7 cellular contexts compared by ENCODE assay signal in the genomic region with DNA sequence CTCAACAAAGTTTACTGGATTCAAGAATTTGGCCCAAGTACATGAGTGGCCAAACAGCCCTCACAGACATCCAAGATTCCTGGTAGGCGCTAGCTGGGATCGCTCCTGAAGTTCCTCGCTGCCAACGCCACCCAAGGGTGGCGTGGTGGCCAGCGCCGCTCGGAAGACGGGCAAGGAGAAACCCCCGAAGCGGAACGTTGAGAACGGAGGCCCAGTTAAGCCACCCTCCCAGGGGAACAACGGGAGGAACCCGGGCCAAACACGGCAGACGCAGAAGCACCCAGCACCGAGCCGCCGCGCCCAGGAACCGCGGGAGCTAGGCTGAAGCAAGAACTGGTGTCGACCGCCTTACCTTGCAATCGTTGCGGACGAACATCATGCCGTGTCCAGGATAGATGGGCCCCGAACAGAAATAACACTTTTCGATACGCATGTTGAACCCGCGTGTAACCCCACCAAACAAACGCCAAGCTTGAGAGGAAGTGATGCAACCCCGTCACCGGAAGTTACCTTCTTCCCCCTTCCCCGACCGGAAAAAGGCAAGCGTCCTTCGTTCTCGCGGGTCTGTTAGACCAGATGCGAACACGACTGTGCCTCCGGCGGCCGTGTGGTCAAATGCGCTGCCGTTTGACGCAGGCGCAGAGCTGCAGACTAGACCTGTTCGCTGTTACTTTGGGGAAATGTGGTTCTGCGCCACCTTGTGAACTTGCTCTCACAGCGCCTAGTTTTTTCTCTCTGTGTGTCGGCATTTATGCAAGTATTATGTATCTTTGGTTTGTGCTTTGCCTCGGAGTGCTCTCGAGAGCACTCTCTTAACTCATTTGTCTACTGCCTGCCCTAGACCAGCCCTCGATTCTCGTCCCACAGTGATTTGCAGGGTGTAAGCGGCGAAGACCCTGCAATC. TPM values are rescaled to one million over a fixed set of nuclear protein-coding genes. Genes with fewer than 3 reads are reported as not detected.
DNase-seq lines count a peak whose midpoint lies in the region; ATAC-seq and TF ChIP-seq lines count a peak whose summit lies in the region.

A gene (minus strand): TSS at position 484 of the 904 bp plus-strand sequence. CDS start 51 bp downstream, at position 433.

- H3K4me2 ChIP-seq in hepatocyte: peak within 1 kb of the TSS; percentile 89

- peaks cover 49% of the 10 kb centered on the region for H3K79me2 ChIP-seq in hepatocyte

- peak; percentile 50 for TF ChIP-seq CTCF in hepatocyte (IDR thresholded peaks at IDR 0.05; ENCODE audit: poor library complexity)

- ATAC-seq in GM18505 (IDR thresholded peaks at IDR 0.05; ENCODE audit: unreplicated experiment): peak; percentile 96
- ATAC-seq in HG02973 (IDR thresholded peaks at IDR 0.05; ENCODE audit: unreplicated experiment): peak; percentile 95

- peaks cover 29% of the 10 kb centered on the region for H4K20me1 ChIP-seq in hepatocyte (ENCODE audit: insufficient read depth, poor library complexity, severe bottlenecking)

- TF ChIP-seq POLR2A in GM18505 (IDR thresholded peaks at IDR 0.05; ENCODE audit: borderline replicate concordance, extremely low read depth, insufficient read depth, insufficient read length): peak; percentile 94

- H3K9me3 ChIP-seq in hepatocyte (ENCODE audit: low read depth): no peaks in the 10 kb centered on the region

- H3K27me3 ChIP-seq in hepatocyte: no peaks in the 10 kb centered on the region

- H3K9me2 ChIP-seq in hepatocyte (replicated peaks; ENCODE audit: insufficient read depth): no peaks in the 10 kb centered on the region

- H2AFZ ChIP-seq in hepatocyte: peak within 1 kb of the TSS; percentile 83

- H3K4me1 ChIP-seq in hepatocyte (ENCODE audit: insufficient read depth): peaks cover 11% of the 10 kb centered on the region

- DNase-seq in NCI-H1930 (lab: John Stamatoyannopoulos, UW) (peak; percentile 89 to 92), T-helper 22 cell (ENCODE audit: low read depth) (peak; percentile 95), astrocyte of the hippocampus (ENCODE audit: low read depth, low spot score) (peak; percentile 99), hepatocyte (ENCODE audit: low spot score) (peak; percentile 99), renal cortical epithelial cell (ENCODE audit: low read depth) (peak; percentile 98)

- H3K27ac ChIP-seq in hepatocyte: peak within 1 kb of the TSS; percentile 92

- no peaks in the 10 kb centered on the region for H3K36me3 ChIP-seq in hepatocyte (replicated peaks; ENCODE audit: insufficient read depth, low read depth)

- under 1% methylated on average over 62 of the region's 62 CpGs for WGBS in hepatocyte (ENCODE audit: low lambda C conversion rate, missing lambda C conversion rate)

- peak within 1 kb of the TSS; percentile 59 for H3K4me3 ChIP-seq in hepatocyte

RNA-seq across cellular contexts. Expression of the gene that starts here (rescaled TPM):
- 88.7 and 96.7 TPM in 2 replicates for total RNA-seq in hepatocyte
- polyA plus RNA-seq in hepatocyte: 39.7 and 43.1 TPM in 2 replicates
- total RNA-seq in renal cortical epithelial cell: 77.5 and 147 TPM in 2 replicates

Comparison
In these comparisons a context has a peak if more than half of its experiments do, and no peak if none do; other contexts are left out.
1. Peak in every context shown above with its lines: DNase-seq, ATAC-seq, H3K4me3 ChIP-seq and H3K27ac ChIP-seq.